Comparison of ENCODE assay signal across 16 cellular contexts in genomic region chr16:51557670-51558069, GRCh38.
"Had no signal": no experiment of that assay in that cellular context is flagged by ENCODE, and none has a peak within 500 bp of the region (broad histone marks: within the 10 kb centered on the region; RNA-seq: fewer than 3 reads in every experiment).

No MANE protein-coding gene starts in this region.

- H3K4me1 Mint-ChIP-seq: activated CD8-positive, alpha-beta memory T cell treated with anti-CD3 and anti-CD28 coated beads, Interleukin-2, amount 10 ng/mL, durations not matched to agents 7 days and 5 days; activated naive CD8-positive, alpha-beta T cell treated with anti-CD3 and anti-CD28 coated beads, Interleukin-2, amount 10 ng/mL, durations not matched to agents 7 days and 5 days; memory B cell had no signal

- DNase-seq: activated CD4-positive, alpha-beta T cell treated with anti-CD3 and anti-CD28 coated beads, Interleukin-2, amount 50 U/mL, for 4 hours; activated CD8-positive, alpha-beta memory T cell treated with anti-CD3 and anti-CD28 coated beads, Interleukin-2, amount 10 ng/mL, durations not matched to agents 7 days and 5 days; activated gamma-delta T cell treated with Interleukin-2 at 50 U/mL for 16 hours; activated naive CD8-positive, alpha-beta T cell treated with anti-CD3 and anti-CD28 coated beads, Interleukin-2, amount 10 ng/mL, durations not matched to agents 7 days and 5 days; activated T-cell treated with anti-CD3 and anti-CD28 coated beads, Interleukin-2, amount 50 U/mL, for 4 hours; aorta; gastrocnemius medialis; heart right ventricle; left lung; stimulated activated CD4-positive, alpha-beta T cell treated with anti-CD3 and anti-CD28 coated beads, Interleukin-4, amount 100 ng/mL, for 1 hour; stimulated activated CD8-positive, alpha-beta memory T cell treated with anti-CD3 and anti-CD28 coated beads, Interleukin-4, amount 100 ng/mL, for 48 hours; stimulated activated naive CD8-positive, alpha-beta T cell treated with anti-CD3 and anti-CD28 coated beads, Interleukin-15, Interleukin-2, amounts not matched to agents 100 U/mL and 50 U/mL, for 24 hours had no signal

- H3K36me3 ChIP-seq: gastrocnemius medialis, heart right ventricle, left lung, sigmoid colon, suprapubic skin had no signal

- H3K9me3 ChIP-seq: gastrocnemius medialis, heart right ventricle, left lung, sigmoid colon, suprapubic skin had no signal

- H3K27ac ChIP-seq: gastrocnemius medialis, heart right ventricle, left lung, sigmoid colon, suprapubic skin had no signal

- H3K27me3 Mint-ChIP-seq: activated CD8-positive, alpha-beta memory T cell treated with anti-CD3 and anti-CD28 coated beads, Interleukin-2, amount 10 ng/mL, durations not matched to agents 7 days and 5 days; activated naive CD8-positive, alpha-beta T cell treated with anti-CD3 and anti-CD28 coated beads, Interleukin-2, amount 10 ng/mL, durations not matched to agents 7 days and 5 days; memory B cell had no signal

- ATAC-seq: activated CD8-positive, alpha-beta memory T cell treated with anti-CD3 and anti-CD28 coated beads, Interleukin-2, amount 10 ng/mL, durations not matched to agents 7 days and 5 days; activated T-cell treated with anti-CD3 and anti-CD28 coated beads, Interleukin-2, amount 50 U/mL, for 4 hours; gastrocnemius medialis; left lung; stimulated activated naive CD8-positive, alpha-beta T cell treated with anti-CD3 and anti-CD28 coated beads, Interleukin-15, Interleukin-2, amounts not matched to agents 100 U/mL and 50 U/mL, for 24 hours had no signal

- H3K36me3 Mint-ChIP-seq: activated CD8-positive, alpha-beta memory T cell treated with anti-CD3 and anti-CD28 coated beads, Interleukin-2, amount 10 ng/mL, durations not matched to agents 7 days and 5 days; activated naive CD8-positive, alpha-beta T cell treated with anti-CD3 and anti-CD28 coated beads, Interleukin-2, amount 10 ng/mL, durations not matched to agents 7 days and 5 days; memory B cell had no signal

- H3K27me3 ChIP-seq: gastrocnemius medialis, heart right ventricle, left lung, sigmoid colon, suprapubic skin had no signal

- H3K27ac Mint-ChIP-seq: activated CD8-positive, alpha-beta memory T cell treated with anti-CD3 and anti-CD28 coated beads, Interleukin-2, amount 10 ng/mL, durations not matched to agents 7 days and 5 days; activated naive CD8-positive, alpha-beta T cell treated with anti-CD3 and anti-CD28 coated beads, Interleukin-2, amount 10 ng/mL, durations not matched to agents 7 days and 5 days; memory B cell; T-helper 2 cell treated with Interferon-gamma antibody and Interleukin-4, amounts not matched to agents 5 μg/mL and 100 μg/mL, for 36 hours had no signal

- H3K9me3 Mint-ChIP-seq: activated T-cell treated with anti-CD3 and anti-CD28 coated beads, Interleukin-2, amount 50 U/mL, for 4 hours had no signal

- H3K4me3 ChIP-seq: gastrocnemius medialis, heart right ventricle, left lung, sigmoid colon, suprapubic skin had no signal

- H3K4me3 Mint-ChIP-seq: activated CD8-positive, alpha-beta memory T cell treated with anti-CD3 and anti-CD28 coated beads, Interleukin-2, amount 10 ng/mL, durations not matched to agents 7 days and 5 days; activated naive CD8-positive, alpha-beta T cell treated with anti-CD3 and anti-CD28 coated beads, Interleukin-2, amount 10 ng/mL, durations not matched to agents 7 days and 5 days; activated T-cell treated with anti-CD3 and anti-CD28 coated beads, Interleukin-2, amount 50 U/mL, for 4 hours; memory B cell; T-helper 2 cell treated with Interferon-gamma antibody and Interleukin-4, amounts not matched to agents 5 μg/mL and 100 μg/mL, for 36 hours had no signal

- H3K4me1 ChIP-seq: gastrocnemius medialis, heart right ventricle, left lung, sigmoid colon had no signal
